ENCODE assay signal across 9 cellular contexts in the genomic region with DNA sequence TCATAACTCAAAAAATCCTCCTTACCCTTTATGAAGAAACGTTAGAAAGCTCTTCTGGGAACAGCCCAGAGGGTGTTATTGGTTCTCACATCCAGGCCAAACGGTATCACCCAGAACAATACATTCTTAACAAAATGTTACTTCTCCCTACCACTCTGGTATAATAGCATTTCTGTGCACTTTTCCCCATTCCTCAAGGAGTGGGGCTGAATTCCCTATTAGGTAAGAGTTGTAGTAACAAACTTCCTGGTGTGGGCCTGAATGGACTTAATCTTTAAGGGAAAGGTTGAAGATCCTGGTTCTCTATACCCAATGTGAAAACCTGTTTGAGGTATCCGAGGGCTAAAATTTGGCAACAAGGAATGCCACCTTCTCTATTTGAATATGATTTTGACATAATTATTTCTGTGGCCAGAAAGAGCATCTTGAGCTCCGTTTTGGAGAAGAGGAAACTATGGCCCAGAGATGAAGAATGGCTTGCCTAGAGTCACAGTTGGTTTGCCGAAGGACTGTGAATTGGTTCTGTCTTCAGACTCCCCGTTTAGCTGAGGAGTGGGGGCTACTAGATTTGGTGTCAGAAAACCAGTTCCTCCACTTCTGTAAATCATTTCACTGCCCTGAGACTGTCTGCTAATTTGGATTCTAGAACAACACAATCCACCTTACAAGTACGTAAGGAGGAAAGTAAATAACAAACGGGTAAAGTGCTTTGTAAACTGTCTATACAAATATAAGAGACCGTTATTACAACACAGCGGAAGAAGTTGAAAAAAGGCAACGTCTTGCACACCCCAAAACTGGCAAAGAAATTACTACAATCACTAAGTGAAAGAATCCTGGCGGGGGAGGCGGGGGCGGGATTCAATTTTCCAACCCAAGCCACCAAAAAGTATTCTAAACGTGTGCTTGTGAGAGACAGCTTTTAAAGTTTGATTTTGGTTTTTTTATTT. TPM values are rescaled to one million over a fixed set of nuclear protein-coding genes. Genes with fewer than 3 reads are reported as not detected.
A peak's percentile ranks its signal among the peaks of the same experiment; 100 is the strongest.
DNase-seq lines count a peak whose midpoint lies in the region; ATAC-seq and TF ChIP-seq lines count a peak whose summit lies in the region.
"Had no signal": no experiment of that assay in that cellular context is flagged by ENCODE, and none has a peak within 500 bp of the region (broad histone marks: within the 10 kb centered on the region; RNA-seq: fewer than 3 reads in every experiment).

No MANE protein-coding gene starts in this region.

- H3K9me3 Mint-ChIP-seq in activated T-cell treated with anti-CD3 and anti-CD28 coated beads, Interleukin-2, amount 50 U/mL, for 4 hours = no peaks in the 10 kb centered on the region
- H3K9me3 Mint-ChIP-seq in glutamatergic neuron (ENCODE audit: unreplicated experiment) = no peaks in the 10 kb centered on the region

- in situ Hi-C loops in Caki2 (cut with HindIII; ENCODE audit: low pct_unique_long_range_greater_than_20kb, low sequenced_read_pairs) = no loop called here

- H3K36me3 Mint-ChIP-seq in activated T-cell treated with anti-CD3 and anti-CD28 coated beads, Interleukin-2, amount 50 U/mL, for 4 hours (ENCODE audit: insufficient read depth) = peaks cover 6% of the 10 kb centered on the region
- no peaks in the 10 kb centered on the region for H3K36me3 Mint-ChIP-seq in glutamatergic neuron (ENCODE audit: unreplicated experiment)

- ATAC-seq in activated T-cell treated with anti-CD3 and anti-CD28 coated beads, Interleukin-2, amount 50 U/mL, for 4 hours = no peak
- ATAC-seq in activated CD4-positive, CD25-positive, alpha-beta regulatory T cell treated with anti-CD3 and anti-CD28 coated beads, Interleukin-2, amount 50 U/mL, for 24 hours = no peak
- no peak for ATAC-seq in GM18511 (IDR thresholded peaks at IDR 0.05; ENCODE audit: unreplicated experiment)

- peak overlapping the region; percentile 54 for H3K27ac Mint-ChIP-seq in glutamatergic neuron (ENCODE audit: unreplicated experiment)

- peaks cover 19% of the 10 kb centered on the region for H3K4me1 Mint-ChIP-seq in activated T-cell treated with anti-CD3 and anti-CD28 coated beads, Interleukin-2, amount 50 U/mL, for 4 hours (ENCODE audit: low read depth)
- H3K4me1 Mint-ChIP-seq in glutamatergic neuron (ENCODE audit: low read depth, unreplicated experiment) = peaks cover 8% of the 10 kb centered on the region

- no peak overlapping the region for H3K4me3 Mint-ChIP-seq in activated T-cell treated with anti-CD3 and anti-CD28 coated beads, Interleukin-2, amount 50 U/mL, for 4 hours
- H3K4me3 Mint-ChIP-seq in glutamatergic neuron (ENCODE audit: unreplicated experiment) = peak overlapping the region; percentile 97

- TF ChIP-seq CTCF in glutamatergic neuron (IDR thresholded peaks at IDR 0.05; ENCODE audit: partially characterized antibody, unreplicated experiment) = no peak

- DNase-seq in Caki2 (ENCODE audit: low read depth) (peak; percentile 31), LoVo (ENCODE audit: low spot score) (peak; percentile 16), glutamatergic neuron (no peak), GM19240 (ENCODE audit: insufficient read length, low spot score) (no peak)
- peak; percentile 64 for DNase-seq in activated T-cell treated with anti-CD3 and anti-CD28 coated beads, Interleukin-2, amount 50 U/mL, for 4 hours

- peak overlapping the region in 20 of 21 experiments; percentile 83 to 98 (median 94) for H3K27ac ChIP-seq in skin epidermis

- H3K27me3 Mint-ChIP-seq in activated T-cell treated with anti-CD3 and anti-CD28 coated beads, Interleukin-2, amount 50 U/mL, for 4 hours (ENCODE audit: low read depth) = no peaks in the 10 kb centered on the region
- peaks cover 5% of the 10 kb centered on the region for H3K27me3 Mint-ChIP-seq in glutamatergic neuron (ENCODE audit: unreplicated experiment)

- H3K4me3 ChIP-seq in skin epidermis = peak overlapping the region; percentile 67 to 98 (median 81)

RNA-seq across cellular contexts. Expression of a gene that starts 2.3 kb away (rescaled TPM):
- total RNA-seq in Caki2 (2014; rRNA removed; shearing (Covaris generic); ENCODE audit: low replicate concordance) = 15.2 and 16.0 TPM in 2 replicates
- 100 to 1,000 TPM in 2 of 3 donors, 10 to 100 TPM in 1; 99.9 to 112 (median 101) TPM for total RNA-seq in activated T-cell treated with anti-CD3 and anti-CD28 coated beads, Interleukin-2, amount 50 U/mL, for 4 hours
- total RNA-seq in glutamatergic neuron (ENCODE audit: unreplicated experiment) = 24.3 TPM

RNA-seq across cellular contexts. Expression of a gene that starts 23.9 kb away (rescaled TPM):
- not detected in 2 replicates for total RNA-seq in Caki2 (2014; rRNA removed; shearing (Covaris generic); ENCODE audit: low replicate concordance)
- not detected for total RNA-seq in activated T-cell treated with anti-CD3 and anti-CD28 coated beads, Interleukin-2, amount 50 U/mL, for 4 hours
- total RNA-seq in glutamatergic neuron (ENCODE audit: unreplicated experiment) = 1.5 TPM
- total RNA-seq: M059J had no signal

RNA-seq across cellular contexts. Expression of a gene that starts 35.2 kb away (rescaled TPM):
- 160 and 210 TPM in 2 replicates for total RNA-seq in Caki2 (2014; rRNA removed; shearing (Covaris generic); ENCODE audit: low replicate concordance)
- 100 to 1,000 TPM; 121 to 124 (median 123) TPM for total RNA-seq in activated T-cell treated with anti-CD3 and anti-CD28 coated beads, Interleukin-2, amount 50 U/mL, for 4 hours
- 94.2 TPM for total RNA-seq in glutamatergic neuron (ENCODE audit: unreplicated experiment)

RNA-seq across cellular contexts. Expression of a gene that starts 39.0 kb away (rescaled TPM):
- 2.9 TPM in 1 of 2 replicates, not detected in the other for total RNA-seq in Caki2 (2014; rRNA removed; shearing (Covaris generic); ENCODE audit: low replicate concordance)
- under 1 TPM; 0.38 to 0.58 (median 0.40) TPM for total RNA-seq in activated T-cell treated with anti-CD3 and anti-CD28 coated beads, Interleukin-2, amount 50 U/mL, for 4 hours
- total RNA-seq in glutamatergic neuron (ENCODE audit: unreplicated experiment) = 1.3 TPM

RNA-seq across cellular contexts. Expression of a gene that starts 48.7 kb away (rescaled TPM):
- total RNA-seq in Caki2 (2014; rRNA removed; shearing (Covaris generic); ENCODE audit: low replicate concordance) = 10.3 and 15.3 TPM in 2 replicates
- total RNA-seq in activated T-cell treated with anti-CD3 and anti-CD28 coated beads, Interleukin-2, amount 50 U/mL, for 4 hours = 1 to 10 TPM; 2.0 to 2.3 (median 2.3) TPM
- 4.7 TPM for total RNA-seq in glutamatergic neuron (ENCODE audit: unreplicated experiment)

Comparison
In these comparisons a context has a peak if more than half of its experiments do, and no peak if none do; other contexts are left out.
1. DNase-seq: peak in Caki2 (single experiment), LoVo (single experiment) and activated T-cell treated with anti-CD3 and anti-CD28 coated beads, Interleukin-2, amount 50 U/mL, for 4 hours (single experiment); none in glutamatergic neuron (single experiment) and GM19240 (single experiment).